In genomic region chr13:73216381-73216831, GRCh38 we compare ENCODE assay signal across 21 cellular contexts.
DNase-seq lines count a peak whose midpoint lies in the region; ATAC-seq, FAIRE-seq and TF ChIP-seq lines count a peak whose summit lies in the region.
"Had no signal": no experiment of that assay in that cellular context is flagged by ENCODE, and none has a peak within 500 bp of the region (broad histone marks: within the 10 kb centered on the region; RNA-seq: fewer than 3 reads in every experiment).

No MANE protein-coding gene starts in this region.

- H3K4me1 ChIP-seq in BLaER1 treated with 17β-estradiol and CSF1 and Interleukin-3, amounts not matched to agents 10 nM and 100 nM: peaks cover 0 to 26% (median 12%) of the 10 kb centered on the region in 10 experiments; a peak in 10 of 20 replicates
- H3K4me1 ChIP-seq in PC-9 (replicated peaks; ENCODE audit: insufficient read depth) (peaks cover 9% of the 10 kb centered on the region), small intestine (ENCODE audit: control insufficient read depth in 2 of 2, insufficient read depth in 1 of 2, low read depth in 1 of 2, low read length in 1 of 2) (peaks cover 0 to 2% of the 10 kb centered on the region in 2 donors), right lobe of liver (no peaks in the 10 kb centered on the region)
- H3K4me1 ChIP-seq: BE2C had no signal

- 14 to 49% (median 35%) methylated on average over 5 of the region's 5 CpGs for WGBS in small intestine, 3 donors
- 69% methylated on average over 5 of the region's 5 CpGs for WGBS in right lobe of liver (ENCODE audit: insufficient coverage, low coverage, low lambda C conversion rate, missing lambda C conversion rate)

- no TSS peak for BruUV-seq in PC-9 (replicated peaks; lab: Mats Ljungman, UMichigan)

- FAIRE-seq in small intestine (lab: Jason Lieb, UNC): peak; percentile 41

- H3K9me3 ChIP-seq in BLaER1 treated with 17β-estradiol and CSF1 and Interleukin-3, amounts not matched to agents 10 nM and 100 nM (replicated peaks in 1 of 11): no peaks in the 10 kb centered on the region
- H3K9me3 ChIP-seq in PC-9 (ENCODE audit: insufficient read depth, low read depth): no peaks in the 10 kb centered on the region
- H3K9me3 ChIP-seq in small intestine (ENCODE audit: control insufficient read depth, low read depth): no peaks in the 10 kb centered on the region
- no peaks in the 10 kb centered on the region for H3K9me3 ChIP-seq in right lobe of liver
- H3K9me3 ChIP-seq: BE2C, SK-N-SH, stomach had no signal

- no peak overlapping the region; a peak in 1 of 22 replicates for H3K9ac ChIP-seq in BLaER1 treated with 17β-estradiol and CSF1 and Interleukin-3, amounts not matched to agents 10 nM and 100 nM
- H3K9ac ChIP-seq: SK-N-SH had no signal

- no peaks in the 10 kb centered on the region for H3K79me2 ChIP-seq in PC-9 (ENCODE audit: low read depth)

- no peak for ATAC-seq in GM19455 (IDR thresholded peaks at IDR 0.05; ENCODE audit: unreplicated experiment)
- ATAC-seq in right lobe of liver: no peak

- DNase-seq in PC-9 (no peak), fibroblast of peridontal ligament (ENCODE audit: extremely low read depth) (peak; percentile 42), small intestine (peak; percentile 88), NCI-H69 (lab: John Stamatoyannopoulos, UW) (no peak), NCI-H2227 (lab: John Stamatoyannopoulos, UW; ENCODE audit: unreplicated experiment) (no peak), right lobe of liver (no peak)
- DNase-seq: activated CD4-positive, alpha-beta T cell treated with anti-CD3 and anti-CD28 coated beads, Interleukin-2, amount 10 ng/mL, durations not matched to agents 24 days and 14 days; activated CD8-positive, alpha-beta memory T cell treated with anti-CD3 and anti-CD28 coated beads, Interleukin-2, amount 50 U/mL, for 48 hours; BE2C; DMS153; effector CD4-positive, alpha-beta T cell; foreskin melanocyte; MV-4-11; naive B cell; NCI-H2081; posterior cingulate gyrus; SK-N-SH had no signal

- H3F3A ChIP-seq in PC-9 (ENCODE audit: insufficient read depth, low read depth): peaks cover 2% of the 10 kb centered on the region; the same call in 1 of the 2 replicates

- no peaks in the 10 kb centered on the region; a peak in 1 of 22 replicates for H3K27me3 ChIP-seq in BLaER1 treated with 17β-estradiol and CSF1 and Interleukin-3, amounts not matched to agents 10 nM and 100 nM
- H3K27me3 ChIP-seq in PC-9 (ENCODE audit: insufficient read depth, low read depth) (no peaks in the 10 kb centered on the region), small intestine (ENCODE audit: control insufficient read depth in 2 of 2, insufficient read depth in 2 of 2, low read length in 2 of 2) (no peaks in the 10 kb centered on the region), right lobe of liver (no peaks in the 10 kb centered on the region)
- H3K27me3 ChIP-seq: cardiac muscle cell, stomach had no signal

- no peaks in the 10 kb centered on the region for H3K36me3 ChIP-seq in BLaER1 treated with 17β-estradiol and CSF1 and Interleukin-3, amounts not matched to agents 10 nM and 100 nM
- H3K36me3 ChIP-seq in PC-9 (ENCODE audit: low read depth): no peaks in the 10 kb centered on the region
- H3K36me3 ChIP-seq in small intestine (ENCODE audit: control insufficient read depth in 2 of 2, insufficient read depth in 2 of 2, low read length in 2 of 2): no peaks in the 10 kb centered on the region
- no peaks in the 10 kb centered on the region for H3K36me3 ChIP-seq in right lobe of liver
- H3K36me3 ChIP-seq: BE2C, cardiac muscle cell, stomach had no signal

- CTCF ChIA-PET in PC-9 (lab: Charles Lee): no interaction called here

- H3K27ac ChIP-seq in BLaER1 treated with 17β-estradiol and CSF1 and Interleukin-3, amounts not matched to agents 10 nM and 100 nM: peak overlapping the region in 1 of 11 experiments; percentile 23; a peak in 1 of 22 replicates
- H3K27ac ChIP-seq in PC-9 (no peak overlapping the region), small intestine (ENCODE audit: low read depth in 1 of 2, low read length in 1 of 2) (peak overlapping the region; percentile 26 to 27), right lobe of liver (no peak overlapping the region)
- H3K27ac ChIP-seq: cardiac muscle cell had no signal

- H2AFZ ChIP-seq in PC-9: peak overlapping the region; percentile 31; the same call in 1 of the 2 replicates

- intact Hi-C loops in PC-9 (cut with micrococcal nuclease; ENCODE audit: unreplicated experiment) (loop anchor here (1.0 kb wide), 1 partner anchor 78 kb away; no protein-coding TSS in a partner anchor), right lobe of liver (cut with DNase I) (no loop called here)

- POLR2A ChIA-PET in PC-9 (lab: Charles Lee; ENCODE audit: unreplicated experiment): interaction anchor here (0.6 kb wide), 1 partner anchor 148 kb away, joined by 13 read pairs; no protein-coding TSS in a partner anchor

- no peaks in the 10 kb centered on the region for H3K9me2 ChIP-seq in PC-9 (ENCODE audit: insufficient read depth)
- H3K9me2 ChIP-seq: SK-N-SH had no signal

- TF ChIP-seq CTCF in PC-9 (conservative IDR thresholded peaks at IDR 0.05) (no peak), right lobe of liver (IDR thresholded peaks at IDR 0.05) (no peak)

- peak overlapping the region in 7 of 11 experiments; percentile 9 to 58 (median 32); a peak in 11 of 22 replicates for H3K4me2 ChIP-seq in BLaER1 treated with 17β-estradiol and CSF1 and Interleukin-3, amounts not matched to agents 10 nM and 100 nM
- H3K4me2 ChIP-seq in PC-9: no peak overlapping the region
- H3K4me2 ChIP-seq: SK-N-SH had no signal

- TF ChIP-seq POLR2A in right lobe of liver (IDR thresholded peaks at IDR 0.05): no peak

- no peaks in the 10 kb centered on the region for H4K20me1 ChIP-seq in BLaER1 treated with 17β-estradiol and CSF1 and Interleukin-3, amounts not matched to agents 10 nM and 100 nM
- no peaks in the 10 kb centered on the region for H4K20me1 ChIP-seq in PC-9 (ENCODE audit: insufficient read depth)

- H3K4me3 ChIP-seq in BLaER1 treated with 17β-estradiol and CSF1 and Interleukin-3, amounts not matched to agents 10 nM and 100 nM: no peak overlapping the region
- H3K4me3 ChIP-seq in PC-9 (no peak overlapping the region), small intestine (ENCODE audit: low read depth in 1 of 2, low read length in 2 of 2) (no peak overlapping the region), right lobe of liver (no peak overlapping the region)
- H3K4me3 ChIP-seq: cardiac muscle cell, stomach had no signal

Comparison
In these comparisons a context has a peak if more than half of its experiments do, and no peak if none do; other contexts are left out.
1. H3K27ac ChIP-seq: peak in small intestine (2 of 2); none in PC-9 (single experiment) and right lobe of liver (0 of 3).
2. DNase-seq: peak in fibroblast of peridontal ligament (single experiment) and small intestine (single experiment); none in PC-9 (0 of 2), NCI-H69 (single experiment), NCI-H2227 (single experiment) and right lobe of liver (0 of 3).